Comparison of ENCODE assay signal across 8 cellular contexts in the genomic region with DNA sequence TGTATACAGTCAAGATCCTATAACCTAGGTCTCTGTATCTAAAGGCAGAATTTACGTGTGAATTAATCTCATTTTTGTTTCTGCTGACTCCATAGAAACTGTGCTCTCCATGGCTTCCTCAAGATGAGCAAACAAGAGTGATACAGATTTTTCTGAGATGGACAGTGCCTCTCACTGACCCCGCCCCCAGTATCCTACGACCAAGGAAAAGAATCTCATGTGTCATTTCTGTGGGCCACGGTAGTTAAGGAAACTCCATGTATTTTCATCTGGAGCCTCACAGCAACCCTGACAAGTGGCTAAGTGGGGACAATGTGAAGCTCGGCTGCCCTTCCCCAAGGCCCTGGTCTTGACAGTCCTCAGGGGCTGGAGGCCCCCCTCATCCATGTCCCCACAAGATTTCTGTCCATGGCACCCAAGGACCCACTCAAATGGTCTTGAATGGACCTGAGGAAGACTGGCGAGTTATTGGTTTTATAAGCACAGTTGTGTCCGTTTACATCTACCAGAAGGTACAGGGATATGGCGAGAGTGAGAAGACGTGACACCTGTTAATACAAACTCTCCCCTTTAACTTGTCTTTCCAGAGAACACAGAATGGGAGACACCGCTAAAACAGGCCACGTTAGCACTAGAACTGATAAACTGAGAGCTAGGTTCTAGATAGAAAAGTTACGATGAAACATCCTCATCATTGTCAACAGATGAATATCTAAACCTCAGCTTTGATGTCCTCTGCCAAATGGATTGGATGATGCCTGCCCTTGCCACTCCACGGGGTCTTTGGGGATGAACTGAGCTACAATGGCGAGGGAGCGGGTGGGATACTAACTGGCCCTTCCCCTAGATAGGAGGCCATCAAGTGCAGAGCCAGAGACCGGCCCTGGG.
A peak's percentile ranks its signal among the peaks of the same experiment; 100 is the strongest.
DNase-seq lines count a peak whose midpoint lies in the region; ATAC-seq and TF ChIP-seq lines count a peak whose summit lies in the region.

No MANE protein-coding gene starts in this region.

- H3K27ac Mint-ChIP-seq in naive thymus-derived CD8-positive, alpha-beta T cell = peak overlapping the region in 1 of 10 donors; percentile 31

- peak overlapping the region; percentile 66 for H3K4me3 ChIP-seq in AG10803 (ENCODE audit: low read length)

- TF ChIP-seq CTCF in AG10803 (conservative IDR thresholded peaks at IDR 0.05; ENCODE audit: low read length) = no peak

- H3K4me3 Mint-ChIP-seq in naive thymus-derived CD8-positive, alpha-beta T cell = peak overlapping the region; percentile 46 to 94 (median 74)

- no peaks in the 10 kb centered on the region for H3K9me3 Mint-ChIP-seq in naive thymus-derived CD8-positive, alpha-beta T cell

- H3K27me3 Mint-ChIP-seq in naive thymus-derived CD8-positive, alpha-beta T cell = peaks cover 3 to 18% (median 10%) of the 10 kb centered on the region in 5 donors

- peaks cover 6 to 16% (median 12%) of the 10 kb centered on the region in 4 donors for H3K4me1 Mint-ChIP-seq in naive thymus-derived CD8-positive, alpha-beta T cell

- POLR2A ChIA-PET in naive thymus-derived CD8-positive, alpha-beta T cell (lab: Charles Lee) = no interaction called here
- POLR2A ChIA-PET in HEK293T (lab: Yijun Ruan, JAX) = interaction anchor here (0.7 to 3.0 kb wide), 11 partner anchors 7 to 217 kb away, joined by 3 to 12 read pairs (median 4); partner anchors contain the start of gene EGLN3

- CTCF ChIA-PET in HEK293T (lab: Yijun Ruan, JAX) = interaction anchor here (0.6 kb wide), 1 partner anchor 1031 kb away, joined by 9 read pairs; no protein-coding TSS in a partner anchor

- no peak for ATAC-seq in naive thymus-derived CD8-positive, alpha-beta T cell
- ATAC-seq in HG02981 (IDR thresholded peaks at IDR 0.05; ENCODE audit: unreplicated experiment) = no peak

- no peaks in the 10 kb centered on the region for H3K36me3 Mint-ChIP-seq in naive thymus-derived CD8-positive, alpha-beta T cell

- no peak for DNase-seq in AG10803 (ENCODE audit: low read depth)
- DNase-seq in M059J (ENCODE audit: low read depth) = peak; percentile 67
- DNase-seq in ecto neural progenitor cell (ENCODE audit: low spot score) = peak; percentile 40
- no peak for DNase-seq in naive thymus-derived CD8-positive, alpha-beta T cell
- DNase-seq in HEK293T (ENCODE audit: extremely low spot score) = no peak
- no peak for DNase-seq in NCI-H2081 treated with DMSO at 0.1 percent for 48 hours (lab: John Stamatoyannopoulos, UW)
- DNase-seq in stimulated activated CD8-positive, alpha-beta memory T cell treated with anti-CD3 and anti-CD28 coated beads, Interleukin-4, amount 100 ng/mL, for 48 hours = no peak

TF ChIP-seq in HEK293T, 16 proteins besides CTCF, POLR2A, EP300 and RAD21:
- TF ChIP-seq NFRKB (IDR thresholded peaks at IDR 0.05) (no peak), ARNT (IDR thresholded peaks at IDR 0.05) (no peak), FOXA1 (IDR thresholded peaks at IDR 0.05) (no peak), PKNOX1 (IDR thresholded peaks at IDR 0.05) (no peak), CTBP1 (IDR thresholded peaks at IDR 0.05; ENCODE audit: borderline replicate concordance) (no peak), BHLHE40 (IDR thresholded peaks at IDR 0.05; ENCODE audit: borderline replicate concordance) (no peak), L3MBTL2 (conservative IDR thresholded peaks at IDR 0.05) (no peak), ELF4 (IDR thresholded peaks at IDR 0.05) (no peak)

Comparison
In these comparisons a context has a peak if more than half of its experiments do, and no peak if none do; other contexts are left out.
1. DNase-seq: peak in M059J (single experiment) and ecto neural progenitor cell (single experiment); none in AG10803 (single experiment), naive thymus-derived CD8-positive, alpha-beta T cell (0 of 10), HEK293T (single experiment), NCI-H2081 treated with DMSO at 0.1 percent for 48 hours (single experiment) and stimulated activated CD8-positive, alpha-beta memory T cell treated with anti-CD3 and anti-CD28 coated beads, Interleukin-4, amount 100 ng/mL, for 48 hours (single experiment).